Comparison of ENCODE assay signal across 20 cellular contexts in genomic region chrX:37712458-37712857, GRCh38. TPM values are rescaled to one million over a fixed set of nuclear protein-coding genes. Genes with fewer than 3 reads are reported as not detected.
DNase-seq lines count a peak whose midpoint lies in the region; ATAC-seq, FAIRE-seq and TF ChIP-seq lines count a peak whose summit lies in the region.
"Had no signal": no experiment of that assay in that cellular context is flagged by ENCODE, and none has a peak within 500 bp of the region (broad histone marks: within the 10 kb centered on the region; RNA-seq: fewer than 3 reads in every experiment).

No MANE protein-coding gene starts in this region.

- CTCF ChIA-PET in GM12878 (lab: Yijun Ruan, JAX), result no interaction called here

- no peak for DNase-seq in GM19239 (ENCODE audit: insufficient read length, low spot score)
- DNase-seq in GM12878 (ENCODE audit: low read depth, low spot score), result no peak
- DNase-seq in right lobe of liver, result no peak
- no peak for DNase-seq in NCI-H1105 (lab: John Stamatoyannopoulos, UW)
- DNase-seq in germinal center (ENCODE audit: low spot score), result no peak
- DNase-seq in GM20000 (ENCODE audit: low spot score), result no peak
- DNase-seq: activated CD4-positive, alpha-beta T cell treated with anti-CD3 and anti-CD28 coated beads for 1 hour; activated CD8-positive, alpha-beta memory T cell treated with anti-CD3 and anti-CD28 coated beads, Interleukin-2, amount 50 U/mL, for 48 hours; AML-193; colonic mucosa; COR-L47; Kasumi-1; left lung; mucosa of descending colon; NCI-H774; PC-3; thyroid gland had no signal

- intact Hi-C loops in GM12878 (cut with micrococcal nuclease; ENCODE audit: unreplicated experiment), result no loop called here
- intact Hi-C loops in right lobe of liver (cut with DNase I), result no loop called here

- H3K9ac ChIP-seq in GM12878 (ENCODE audit: control insufficient read depth, insufficient read depth, low read length), result no peak overlapping the region

- no peak overlapping the region for H3K4me2 ChIP-seq in GM12878 (ENCODE audit: control insufficient read depth, insufficient read depth)

- no peak overlapping the region for H3K4me3 ChIP-seq in GM12878
- H3K4me3 ChIP-seq in right lobe of liver, result no peak overlapping the region
- H3K4me3 ChIP-seq: colonic mucosa, left lung, mucosa of descending colon, thyroid gland had no signal

- TF ChIP-seq CTCF in GM12878 (IDR thresholded peaks at IDR 0.05 in 2 of 3, conservative IDR thresholded peaks at IDR 0.05 in 1 of 3; ENCODE audit: control insufficient read depth in 2 of 3, extremely low read depth in 1 of 3, insufficient read depth in 1 of 3, low read depth in 3 of 3, low read length in 3 of 3), result no peak
- TF ChIP-seq CTCF in right lobe of liver (IDR thresholded peaks at IDR 0.05), result no peak
- no peak for TF ChIP-seq CTCF in GM20000 (IDR thresholded peaks at IDR 0.05; ENCODE audit: extremely low read depth, missing control alignments)

- no peak overlapping the region for H2AFZ ChIP-seq in GM12878 (ENCODE audit: control insufficient read depth, low read depth, low read length)

- H3K27me3 ChIP-seq in GM12878 (replicated peaks in 1 of 2; ENCODE audit: control insufficient read depth in 2 of 2, insufficient read depth in 2 of 2, low read length in 1 of 2) (no peaks in the 10 kb centered on the region; a peak in 1 of 4 replicates), right lobe of liver (no peaks in the 10 kb centered on the region)
- H3K27me3 ChIP-seq: colonic mucosa, left lung, thyroid gland had no signal

- RAD21 ChIA-PET in GM12878 (lab: Charles Lee; ENCODE audit: unreplicated experiment), result no interaction called here

- no peaks in the 10 kb centered on the region for H3K79me2 ChIP-seq in GM12878 (ENCODE audit: control insufficient read depth, insufficient read depth, low read length)

- no peaks in the 10 kb centered on the region for H3K36me3 ChIP-seq in GM12878 (ENCODE audit: control insufficient read depth in 2 of 2, insufficient read depth in 2 of 2, low read length in 1 of 2)
- H3K36me3 ChIP-seq in right lobe of liver, result no peaks in the 10 kb centered on the region
- H3K36me3 ChIP-seq: colonic mucosa, left lung, thyroid gland had no signal

- H3K4me1 ChIP-seq in GM12878 (ENCODE audit: control insufficient read depth, insufficient read depth, low read length), result no peaks in the 10 kb centered on the region
- peaks cover 0 to 5% (median 0%) of the 10 kb centered on the region in 4 donors for H3K4me1 ChIP-seq in right lobe of liver
- H3K4me1 ChIP-seq: colonic mucosa, left lung, thyroid gland had no signal

- WGBS in GM12878 (ENCODE audit: insufficient coverage, insufficient replicate concordance, low lambda C conversion rate, missing lambda C conversion rate), result 0% methylated on average over 3 of the region's 3 CpGs
- 28% methylated on average over 3 of the region's 3 CpGs for WGBS in right lobe of liver (ENCODE audit: insufficient coverage, low coverage, low lambda C conversion rate, missing lambda C conversion rate)

- in situ Hi-C loops in GM12878 (cut with MboI), result no loop called here

- POLR2A ChIA-PET in GM12878 (lab: Charles Lee), result no interaction called here

- FAIRE-seq in GM19239 (lab: Jason Lieb, UNC) (peak; percentile 14), GM12878 (lab: Jason Lieb, UNC) (no peak)
- FAIRE-seq: H1 had no signal

- no peaks in the 10 kb centered on the region for H4K20me1 ChIP-seq in GM12878 (ENCODE audit: control insufficient read depth, insufficient read depth)

- BruUV-seq in GM12878 (replicated peaks; lab: Mats Ljungman, UMichigan), result no TSS peak

- H3K9me3 ChIP-seq in GM12878 (replicated peaks; ENCODE audit: control insufficient read depth, insufficient read depth, low read length) (no peaks in the 10 kb centered on the region), right lobe of liver (no peaks in the 10 kb centered on the region)
- H3K9me3 ChIP-seq: colonic mucosa, left lung, mucosa of descending colon, thyroid gland had no signal

- ATAC-seq in HG03432 (IDR thresholded peaks at IDR 0.05; ENCODE audit: unreplicated experiment) (peak; percentile 85), GM12878 (peak; percentile 81), right lobe of liver (peak; percentile 34 to 89 (median 54)), HG03521 (IDR thresholded peaks at IDR 0.05; ENCODE audit: unreplicated experiment) (no peak)
- ATAC-seq: left lung, mucosa of descending colon, PC-3 had no signal

- H3K27ac ChIP-seq in GM12878 (ENCODE audit: control insufficient read depth, insufficient read depth) (no peak overlapping the region), right lobe of liver (peak overlapping the region in 2 of 3 donors; percentile 2 to 22)
- H3K27ac ChIP-seq: colonic mucosa, left lung, thyroid gland had no signal

- TF ChIP-seq RAD21 in GM12878 (IDR thresholded peaks at IDR 0.05; ENCODE audit: insufficient read depth, low read depth, low read length), result no peak

- TF ChIP-seq POLR2A in GM12878 (IDR thresholded peaks at IDR 0.05; ENCODE audit: low read depth, low read length), result no peak
- TF ChIP-seq POLR2A in right lobe of liver (IDR thresholded peaks at IDR 0.05), result no peak

- no peak for TF ChIP-seq EP300 in GM12878 (IDR thresholded peaks at IDR 0.05; ENCODE audit: borderline replicate concordance in 1 of 2, control insufficient read depth in 1 of 2, low read depth in 2 of 2, low read length in 2 of 2)

- SMC1A ChIA-PET in GM12878 (lab: Charles Lee; ENCODE audit: uncharacterized antibody, unreplicated experiment), result interaction anchor here (0.8 kb wide), 1 partner anchor 90 kb away, joined by 3 read pairs; no protein-coding TSS in a partner anchor

TF ChIP-seq in GM12878, 131 proteins besides CTCF, POLR2A, EP300 and RAD21:
- no peak for TF ChIP-seq TARDBP (IDR thresholded peaks at IDR 0.05; ENCODE audit: borderline replicate concordance)
- TF ChIP-seq ZNF384 (IDR thresholded peaks at IDR 0.05; ENCODE audit: borderline replicate concordance, low read depth, low read length), result no peak
- TF ChIP-seq CHD2 (IDR thresholded peaks at IDR 0.05; ENCODE audit: borderline replicate concordance, low read depth, low read length), result no peak
- no peak for TF ChIP-seq RELB (IDR thresholded peaks at IDR 0.05; ENCODE audit: low read depth)
- no peak for TF ChIP-seq CBX3 (IDR thresholded peaks at IDR 0.05; ENCODE audit: borderline replicate concordance, low read depth)
- no peak for TF ChIP-seq ATF2 (IDR thresholded peaks at IDR 0.05; ENCODE audit: low read length)
- TF ChIP-seq MYC (IDR thresholded peaks at IDR 0.05; ENCODE audit: insufficient read depth, insufficient read length, insufficient replicate concordance, low read length, severe bottlenecking), result no peak
- no peak for TF ChIP-seq GATAD2B (conservative IDR thresholded peaks at IDR 0.05; ENCODE audit: low read depth)
- TF ChIP-seq MTA3 (IDR thresholded peaks at IDR 0.05; ENCODE audit: borderline replicate concordance, low read length), result no peak
- TF ChIP-seq NRF1 (conservative IDR thresholded peaks at IDR 0.05; ENCODE audit: low read depth, low read length), result no peak
- no peak for TF ChIP-seq TCF7 (IDR thresholded peaks at IDR 0.05; ENCODE audit: borderline replicate concordance)
- no peak for TF ChIP-seq SMC3 (IDR thresholded peaks at IDR 0.05; ENCODE audit: borderline replicate concordance, low read length)
- TF ChIP-seq HDGF (IDR thresholded peaks at IDR 0.05), result no peak
- TF ChIP-seq EED (IDR thresholded peaks at IDR 0.05; ENCODE audit: low read depth), result no peak
- no peak for TF ChIP-seq SREBF1 (IDR thresholded peaks at IDR 0.05; ENCODE audit: low read length)

RNA-seq across cellular contexts. Expression of gene XK, which starts 26.9 kb away (rescaled TPM):
- total RNA-seq in GM12878 (2013; cell fraction: nucleolus; rRNA removed), result not detected in 2 replicates
- not detected in 2 replicates for total RNA-seq in GM12878 (2014; rRNA removed)
- total RNA-seq in GM12878 (2014; rRNA removed; fragmentation: Illumina TruSeq; extraction: Trizol), result not detected in 2 replicates
- total RNA-seq in GM12878 (2021), result not detected in 2 replicates
- polyA plus RNA-seq in GM12878 (2011; ENCODE audit: low read depth), result not detected
- polyA plus RNA-seq in GM12878 (2011; rRNA removed), result not detected in 2 replicates
- polyA plus RNA-seq in GM12878 (2011; cell fraction: cytosol; rRNA removed), result not detected in 2 replicates
- not detected in 2 replicates for polyA plus RNA-seq in GM12878 (2011; cell fraction: nucleus; rRNA removed)
- 0.03 TPM in 1 of 2 replicates, not detected in the other for polyA plus RNA-seq in GM12878 (2012)
- 0.08 TPM in 1 of 2 replicates, not detected in the other for polyA plus RNA-seq in GM12878 (2014; fragmentation: Illumina TruSeq; extraction: Trizol)
- not detected for polyA plus RNA-seq in GM12878 (2014; fragmentation: Nextera tagmentation; extraction: Ambion mirVana)
- polyA plus RNA-seq in GM12878 (2014; rRNA removed), result not detected in 2 replicates
- polyA plus RNA-seq in GM12878 (2016; fragmentation: Nextera tagmentation; extraction: Ambion mirVana), result not detected
- polyA minus RNA-seq in GM12878 (2011; rRNA and poly(A)+ RNA removed), result 0.07 TPM in 1 of 2 replicates, not detected in the other
- 0.27 and 0.42 TPM in 2 replicates for polyA minus RNA-seq in GM12878 (2011; cell fraction: cytosol; rRNA and poly(A)+ RNA removed)
- under 0.01 and 0.19 TPM in 2 replicates for polyA minus RNA-seq in GM12878 (2011; cell fraction: nucleus; rRNA and poly(A)+ RNA removed)
- total RNA-seq in right lobe of liver, result 1 to 10 TPM in 5 of 6 experiments, under 1 TPM in 1; 0.56 to 4.5 (median 1.6) TPM
